In genomic region chr6:33995046-33995872, GRCh38 we compare ENCODE assay signal across 15 cellular contexts.
DNase-seq lines count a peak whose midpoint lies in the region; ATAC-seq and TF ChIP-seq lines count a peak whose summit lies in the region.
"Had no signal": no experiment of that assay in that cellular context is flagged by ENCODE, and none has a peak within 500 bp of the region (broad histone marks: within the 10 kb centered on the region; RNA-seq: fewer than 3 reads in every experiment).

No MANE protein-coding gene starts in this region.

- H3K27me3 ChIP-seq in H9 (ENCODE audit: insufficient read depth, low read length) (no peaks in the 10 kb centered on the region; the same call in 1 of the 2 replicates), WERI-Rb-1 (ENCODE audit: insufficient read depth, low read depth, severe bottlenecking) (no peaks in the 10 kb centered on the region), PC-3 (ENCODE audit: low read length) (peaks cover 67% of the 10 kb centered on the region)

- no peaks in the 10 kb centered on the region for H3K36me3 Mint-ChIP-seq in H9 (ENCODE audit: insufficient read depth in 1 of 3, low read depth in 3 of 3)

- no peak overlapping the region for H3K18ac ChIP-seq in H9 (ENCODE audit: insufficient read length, low read depth, low read length)

- H3K9me2 ChIP-seq in PC-3 (replicated peaks; ENCODE audit: low read length): no peaks in the 10 kb centered on the region

- H3K36me3 ChIP-seq in WERI-Rb-1 (no peaks in the 10 kb centered on the region), PC-3 (ENCODE audit: low read depth, low read length) (no peaks in the 10 kb centered on the region)
- H3K36me3 ChIP-seq: neutrophil, thoracic aorta had no signal

- H4K8ac ChIP-seq in H9 (replicated peaks; ENCODE audit: insufficient read length, low read depth, low read length): no peak overlapping the region

- BruUV-seq in PC-3 (replicated peaks; lab: Mats Ljungman, UMichigan): no TSS peak

- no peak overlapping the region for H2BK20ac ChIP-seq in H9 (ENCODE audit: low read depth, low read length, poor library complexity, severe bottlenecking)

- no peak overlapping the region for H2BK120ac ChIP-seq in H9 (ENCODE audit: low read depth, low read length, poor library complexity, severe bottlenecking)

- H3K27ac ChIP-seq in H9 (ENCODE audit: insufficient read length, low read depth, low read length) (no peak overlapping the region), WERI-Rb-1 (no peak overlapping the region), PC-3 (ENCODE audit: low read length) (no peak overlapping the region)
- H3K27ac ChIP-seq: neutrophil, thoracic aorta had no signal

- H3K4ac ChIP-seq in H9 (ENCODE audit: low read depth, low read length): no peak overlapping the region

- H3K27ac Mint-ChIP-seq in H9: no peak overlapping the region
- H3K27ac Mint-ChIP-seq: CD4-positive, alpha-beta T cell had no signal

- H3T11ph ChIP-seq in H9 (ENCODE audit: low read length): no peak overlapping the region

- no peak overlapping the region for H2BK5ac ChIP-seq in H9 (ENCODE audit: insufficient read length, low read length)

- peak; percentile 20 for DNase-seq in H9
- DNase-seq in NCI-H2029 treated with DMSO at 0.1 percent for 48 hours (lab: John Stamatoyannopoulos, UW): peak; percentile 26
- DNase-seq in WERI-Rb-1: peak; percentile 65
- DNase-seq in mucosa of gallbladder (ENCODE audit: low spot score): peak; percentile 70
- DNase-seq in activated CD4-positive, alpha-beta T cell treated with anti-CD3 and anti-CD28 coated beads, Interleukin-2, amount 50 U/mL, for 4 hours: no peak
- no peak for DNase-seq in stimulated activated CD4-positive, alpha-beta T cell treated with anti-CD3 and anti-CD28 coated beads, Interleukin-2, amount 100 ng/mL, for 24 hours
- DNase-seq in PC-3: no peak
- DNase-seq: activated CD4-positive, alpha-beta T cell treated with anti-CD3 and anti-CD28 coated beads for 1 hour; CD4-positive, alpha-beta T cell; effector memory CD8-positive, alpha-beta T cell; left cardiac atrium; NK-92 treated with Interleukin-12 subunit alpha and Interleukin-12 subunit beta, amount 100 ng/mL, for 24 hours had no signal

- no peaks in the 10 kb centered on the region for H3K79me1 ChIP-seq in H9 (ENCODE audit: insufficient read depth, low read depth, low read length, poor library complexity, severe bottlenecking)

- no peaks in the 10 kb centered on the region for H3F3A ChIP-seq in PC-3 (ENCODE audit: low read length, unreplicated experiment)

- no peaks in the 10 kb centered on the region for H3K23me2 ChIP-seq in H9 (ENCODE audit: insufficient read length, low read depth, low read length, poor library complexity, severe bottlenecking)

- no peak overlapping the region for H3K14ac ChIP-seq in H9 (ENCODE audit: insufficient read depth, low read length)

- no peak overlapping the region for H3K4me2 ChIP-seq in H9 (ENCODE audit: insufficient read depth, insufficient read length, low read length)
- no peak overlapping the region for H3K4me2 ChIP-seq in PC-3 (ENCODE audit: low read length)

- H3K56ac ChIP-seq in H9 (ENCODE audit: insufficient read length, low read depth, low read length): no peak overlapping the region

- H3K4me3 ChIP-seq in WERI-Rb-1 (ENCODE audit: low read depth, low read length) (no peak overlapping the region), PC-3 (ENCODE audit: low read length) (no peak overlapping the region)
- H3K4me3 ChIP-seq: thoracic aorta had no signal

- H3K27me3 Mint-ChIP-seq in H9 (ENCODE audit: low read depth): peaks cover 84% of the 10 kb centered on the region

- no peaks in the 10 kb centered on the region; a peak in 2 of 5 replicates for H3K9me3 Mint-ChIP-seq in H9
- H3K9me3 Mint-ChIP-seq: CD4-positive, alpha-beta T cell had no signal

- no peak overlapping the region for H4K5ac ChIP-seq in H9 (ENCODE audit: insufficient read length, low read depth, low read length)

- H2BK15ac ChIP-seq in H9 (ENCODE audit: low read depth, low read length): no peak overlapping the region

- H3K79me2 ChIP-seq in H9 (ENCODE audit: insufficient read depth, low read length) (no peaks in the 10 kb centered on the region), PC-3 (ENCODE audit: low read length) (no peaks in the 10 kb centered on the region)

- peaks cover 10 to 14% of the 10 kb centered on the region in 2 experiments for H3K4me1 Mint-ChIP-seq in H9

- H3K9ac ChIP-seq in H9 (ENCODE audit: extremely low read depth, insufficient read length, low read length) (no peak overlapping the region), PC-3 (ENCODE audit: low read length) (no peak overlapping the region)

- no peak overlapping the region for H2AK5ac ChIP-seq in H9 (ENCODE audit: insufficient read length, low read length)

- CTCF ChIA-PET in PC-3 (lab: Charles Lee): no interaction called here

- H3K4me1 ChIP-seq in H9 (ENCODE audit: insufficient read depth, low read length): no peaks in the 10 kb centered on the region
- H3K4me1 ChIP-seq in PC-3 (ENCODE audit: insufficient read depth, low read length): no peaks in the 10 kb centered on the region

- intact Hi-C loops in PC-3 (cut with micrococcal nuclease): no loop called here

- H2AFZ ChIP-seq in H9 (ENCODE audit: low read length) (no peak overlapping the region), PC-3 (ENCODE audit: low read length) (no peak overlapping the region)

- no peak overlapping the region for H4K91ac ChIP-seq in H9 (ENCODE audit: insufficient read length, low read depth, low read length)

- POLR2A ChIA-PET in PC-3 (lab: Charles Lee; ENCODE audit: unreplicated experiment): no interaction called here

- no peak overlapping the region for H3K4me3 Mint-ChIP-seq in H9
- H3K4me3 Mint-ChIP-seq: CD4-positive, alpha-beta T cell; effector memory CD8-positive, alpha-beta T cell had no signal

- H3K9me3 ChIP-seq in H9 (ENCODE audit: control insufficient read depth, low read depth, low read length): no peaks in the 10 kb centered on the region
- no peaks in the 10 kb centered on the region for H3K9me3 ChIP-seq in WERI-Rb-1 (ENCODE audit: severe bottlenecking)
- no peaks in the 10 kb centered on the region for H3K9me3 ChIP-seq in PC-3 (ENCODE audit: low read length)
- H3K9me3 ChIP-seq: neutrophil had no signal

- H4K20me1 ChIP-seq in H9 (ENCODE audit: control insufficient read depth, insufficient read depth, insufficient read length) (no peaks in the 10 kb centered on the region), PC-3 (ENCODE audit: low read length) (no peaks in the 10 kb centered on the region)

- H2BK12ac ChIP-seq in H9 (ENCODE audit: insufficient read length, low read depth, low read length): no peak overlapping the region

- no peak for ATAC-seq in esophagus mucosa
- ATAC-seq in PC-3: no peak
- ATAC-seq: effector memory CD8-positive, alpha-beta T cell; left cardiac atrium had no signal

- no peak overlapping the region for H3K23ac ChIP-seq in H9 (ENCODE audit: insufficient read length, low read depth, low read length)

- no peak for TF ChIP-seq CTCF in H9 (conservative IDR thresholded peaks at IDR 0.05)
- no peak for TF ChIP-seq CTCF in WERI-Rb-1 (IDR thresholded peaks at IDR 0.05; ENCODE audit: low read depth, low read length)
- no peak for TF ChIP-seq CTCF in PC-3 (conservative IDR thresholded peaks at IDR 0.05; ENCODE audit: low read depth, low read length)

- WGBS in H9 (ENCODE audit: extremely low coverage, insufficient read length, low lambda C conversion rate): no CpG with 5 or more reads among the region's 11 CpGs

Comparison
In these comparisons a context has a peak if more than half of its experiments do, and no peak if none do; other contexts are left out.
1. DNase-seq: peak in H9 (single experiment), NCI-H2029 treated with DMSO at 0.1 percent for 48 hours (single experiment), WERI-Rb-1 (single experiment) and mucosa of gallbladder (single experiment); none in activated CD4-positive, alpha-beta T cell treated with anti-CD3 and anti-CD28 coated beads, Interleukin-2, amount 50 U/mL, for 4 hours (0 of 2), stimulated activated CD4-positive, alpha-beta T cell treated with anti-CD3 and anti-CD28 coated beads, Interleukin-2, amount 100 ng/mL, for 24 hours (0 of 2) and PC-3 (single experiment).